ENCODE assay signal across 12 cellular contexts in genomic region chr9:105357937-105358336, GRCh38.
DNase-seq lines count a peak whose midpoint lies in the region; ATAC-seq and TF ChIP-seq lines count a peak whose summit lies in the region.
"Had no signal": no experiment of that assay in that cellular context is flagged by ENCODE, and none has a peak within 500 bp of the region (broad histone marks: within the 10 kb centered on the region; RNA-seq: fewer than 3 reads in every experiment).

No MANE protein-coding gene starts in this region.

- no peaks in the 10 kb centered on the region for H3K36me3 ChIP-seq in MM.1S (replicated peaks; ENCODE audit: insufficient read depth, low read length)
- H3K36me3 ChIP-seq in neuronal stem cell (replicated peaks in 1 of 2; ENCODE audit: control insufficient read depth in 2 of 2, insufficient read depth in 2 of 2, low read length in 2 of 2) = no peaks in the 10 kb centered on the region
- H3K36me3 ChIP-seq in tibial artery = peaks cover 12 to 29% (median 16%) of the 10 kb centered on the region in 3 donors
- H3K36me3 ChIP-seq in esophagus squamous epithelium = peaks cover 0 to 52% (median 0%) of the 10 kb centered on the region in 3 donors

- no peak overlapping the region for H3K23ac ChIP-seq in neuronal stem cell (ENCODE audit: low read depth, low read length, poor library complexity)

- WGBS in neuronal stem cell (ENCODE audit: extremely low coverage in 2 of 2, insufficient read length in 2 of 2, insufficient replicate concordance in 1 of 2), 2 donors = no CpG with 5 or more reads among the region's 3 CpGs
- WGBS in esophagus squamous epithelium, 2 donors = 70 to 79% methylated on average over 3 of the region's 3 CpGs

- H3K9ac ChIP-seq in MM.1S (ENCODE audit: low read length) (peak overlapping the region; percentile 58; the same call in 1 of the 2 replicates), neuronal stem cell (ENCODE audit: low read depth, low read length, poor library complexity) (no peak overlapping the region)

- H3K18ac ChIP-seq in neuronal stem cell (ENCODE audit: low read length) = no peak overlapping the region

- H2AFZ ChIP-seq in MM.1S (ENCODE audit: low read length) (no peak overlapping the region), neuronal stem cell (ENCODE audit: low read length) (no peak overlapping the region)

- H2BK5ac ChIP-seq in neuronal stem cell (ENCODE audit: low read length) = no peak overlapping the region

- H3K4me2 ChIP-seq in MM.1S (ENCODE audit: low read depth, low read length) = peak overlapping the region; percentile 49
- H3K4me2 ChIP-seq in neuronal stem cell (ENCODE audit: insufficient read depth, low read length, poor library complexity, severe bottlenecking) = no peak overlapping the region

- H2AK5ac ChIP-seq in neuronal stem cell (ENCODE audit: low read depth, low read length) = no peak overlapping the region

- H4K91ac ChIP-seq in neuronal stem cell (ENCODE audit: low read depth, low read length, poor library complexity) = no peak overlapping the region

- H3K79me1 ChIP-seq in neuronal stem cell (ENCODE audit: low read depth, low read length) = peaks cover 3% of the 10 kb centered on the region

- no peak overlapping the region for H4K8ac ChIP-seq in neuronal stem cell (ENCODE audit: low read depth, low read length)

- H2BK15ac ChIP-seq in neuronal stem cell (ENCODE audit: low read length) = no peak overlapping the region

- H3K4me1 ChIP-seq in MM.1S (ENCODE audit: low read length) (peaks cover 78% of the 10 kb centered on the region), neuronal stem cell (ENCODE audit: control insufficient read depth in 2 of 2, insufficient read depth in 1 of 2, low read depth in 1 of 2, low read length in 2 of 2) (no peaks in the 10 kb centered on the region), tibial artery (no peaks in the 10 kb centered on the region), esophagus squamous epithelium (no peaks in the 10 kb centered on the region)

- H3K14ac ChIP-seq in neuronal stem cell (ENCODE audit: low read length) = no peak overlapping the region

- H3K4ac ChIP-seq in neuronal stem cell (ENCODE audit: low read length) = no peak overlapping the region

- no peak overlapping the region for H2BK12ac ChIP-seq in neuronal stem cell (ENCODE audit: low read length)

- H3K9me3 ChIP-seq in MM.1S (replicated peaks; ENCODE audit: insufficient read depth, low read length) (no peaks in the 10 kb centered on the region), neuronal stem cell (replicated peaks in 1 of 2; ENCODE audit: control insufficient read depth in 2 of 2, insufficient read depth in 1 of 2, low read depth in 1 of 2, low read length in 2 of 2) (no peaks in the 10 kb centered on the region), tibial artery (no peaks in the 10 kb centered on the region), esophagus squamous epithelium (no peaks in the 10 kb centered on the region)

- H3K9me2 ChIP-seq in MM.1S (replicated peaks; ENCODE audit: insufficient read depth, low read length) = no peaks in the 10 kb centered on the region

- DNase-seq in MM.1S (peak; percentile 79), neuronal stem cell (ENCODE audit: low spot score) (no peak), tibial artery (no peak), esophagus squamous epithelium (lab: John Stamatoyannopoulos, UW) (no peak), substantia nigra (lab: John Stamatoyannopoulos, UW) (no peak)
- DNase-seq: activated CD8-positive, alpha-beta memory T cell treated with anti-CD3 and anti-CD28 coated beads, Interleukin-2, amount 50 U/mL, for 48 hours; NCI-H2029 treated with DMSO at 0.1 percent for 48 hours; OCI-M1; stimulated activated naive B cell treated with anti-CD40 and anti-IgM and Interleukin-4, amounts not matched to agents 10 μg/mL and 1 μg/mL and 100 μg/mL, for 72 hours had no signal

- H2BK120ac ChIP-seq in neuronal stem cell (ENCODE audit: low read depth, low read length) = no peak overlapping the region

- H3K27me3 ChIP-seq in MM.1S (replicated peaks; ENCODE audit: insufficient read depth, low read length) = no peaks in the 10 kb centered on the region
- H3K27me3 ChIP-seq in neuronal stem cell (ENCODE audit: control insufficient read depth in 3 of 3, insufficient read depth in 3 of 3, low read depth in 1 of 3, low read length in 3 of 3) = no peaks in the 10 kb centered on the region
- H3K27me3 ChIP-seq in tibial artery = no peaks in the 10 kb centered on the region
- H3K27me3 ChIP-seq in esophagus squamous epithelium = no peaks in the 10 kb centered on the region

- ATAC-seq in GM18861 (IDR thresholded peaks at IDR 0.05; ENCODE audit: unreplicated experiment) (peak; percentile 94), GM21423 (IDR thresholded peaks at IDR 0.05; ENCODE audit: unreplicated experiment) (peak; percentile 80), HG02973 (IDR thresholded peaks at IDR 0.05; ENCODE audit: unreplicated experiment) (peak; percentile 92)

- no peaks in the 10 kb centered on the region; the same call in 1 of the 2 replicates for H4K20me1 ChIP-seq in MM.1S (ENCODE audit: insufficient read depth, low read length)

- intact Hi-C loops in tibial artery (cut with DNase I; ENCODE audit: low total_unique reads) (no loop called here), esophagus squamous epithelium (cut with DNase I) (no loop called here)

- H3K27ac ChIP-seq in MM.1S (ENCODE audit: low read length) (peak overlapping the region; percentile 85), neuronal stem cell (replicated peaks; ENCODE audit: low read length) (no peak overlapping the region), tibial artery (no peak overlapping the region), esophagus squamous epithelium (no peak overlapping the region), substantia nigra (ENCODE audit: low read depth, low read length, poor library complexity, severe bottlenecking) (no peak overlapping the region)

- TF ChIP-seq CTCF in MM.1S (IDR thresholded peaks at IDR 0.05; ENCODE audit: low read length) = no peak
- no peak for TF ChIP-seq CTCF in tibial artery (IDR thresholded peaks at IDR 0.05)
- no peak for TF ChIP-seq CTCF in esophagus squamous epithelium (IDR thresholded peaks at IDR 0.05)

- no peak for TF ChIP-seq POLR2A in esophagus squamous epithelium (IDR thresholded peaks at IDR 0.05)

- H3F3A ChIP-seq in MM.1S (ENCODE audit: insufficient read depth, low read length) = peaks cover 29% of the 10 kb centered on the region

- peaks cover 48% of the 10 kb centered on the region for H3K79me2 ChIP-seq in MM.1S (ENCODE audit: low read length)

- peak overlapping the region; percentile 16; the same call in 1 of the 2 replicates for H3K4me3 ChIP-seq in MM.1S (ENCODE audit: low read length)
- H3K4me3 ChIP-seq in neuronal stem cell (ENCODE audit: low read length in 2 of 2) = no peak overlapping the region
- no peak overlapping the region for H3K4me3 ChIP-seq in tibial artery
- H3K4me3 ChIP-seq in esophagus squamous epithelium = no peak overlapping the region
